8 cellular contexts compared by ENCODE assay signal in the genomic region with DNA sequence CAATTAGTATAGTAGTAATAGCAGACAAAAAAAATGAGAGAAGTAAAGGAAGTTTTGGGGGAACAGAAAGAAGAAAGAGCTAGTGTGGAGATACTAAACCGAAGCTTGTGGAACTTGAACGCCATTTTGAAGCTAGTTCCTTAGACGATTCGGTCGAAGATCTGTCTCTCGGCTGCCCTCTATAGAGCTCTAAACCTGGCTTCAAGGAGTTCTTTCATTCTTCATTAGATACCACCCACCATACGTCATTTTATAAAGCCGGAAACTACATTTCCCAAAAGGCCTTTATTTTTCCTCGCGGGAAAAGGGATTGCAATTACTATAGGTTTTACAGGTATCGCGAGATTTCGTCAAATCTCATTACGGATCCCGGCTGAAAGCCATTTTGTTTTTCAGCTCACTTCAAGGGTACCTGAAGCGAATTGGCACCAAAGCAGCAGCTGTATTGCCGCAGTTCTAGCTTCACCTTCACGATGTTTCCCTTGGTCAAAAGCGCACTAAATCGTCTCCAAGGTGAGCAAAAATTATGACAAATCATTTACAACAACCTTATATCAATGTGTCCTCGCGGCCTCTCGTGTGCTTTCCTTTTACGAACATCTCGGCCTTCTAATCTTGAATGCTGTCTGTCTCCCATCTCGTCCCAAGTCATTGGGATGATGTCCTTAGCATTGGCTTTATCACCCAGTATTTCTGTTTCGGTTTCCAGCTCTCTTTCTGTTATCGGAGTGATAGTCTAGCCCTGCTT. TPM values are rescaled to one million over a fixed set of nuclear protein-coding genes. Genes with fewer than 3 reads are reported as not detected.
DNase-seq lines count a peak whose midpoint lies in the region; TF ChIP-seq lines count a peak whose summit lies in the region.

A gene with protein sequence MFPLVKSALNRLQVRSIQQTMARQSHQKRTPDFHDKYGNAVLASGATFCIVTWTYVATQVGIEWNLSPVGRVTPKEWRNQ (plus strand): TSS at position 388 of the 748 bp plus-strand sequence. CDS start 86 bp downstream, at position 474.

- WGBS in thymus, result under 1% methylated on average over 28 of the region's 28 CpGs

- H3K4me1 Mint-ChIP-seq in activated naive CD4-positive, alpha-beta T cell treated with anti-CD3 and anti-CD28 coated beads, Interleukin-2, amount 10 ng/mL, durations not matched to agents 7 days and 5 days, result peaks cover 30% of the 10 kb centered on the region
- H3K4me1 Mint-ChIP-seq in neural crest cell, result peaks cover 33% of the 10 kb centered on the region

- no peaks in the 10 kb centered on the region for H4K20me1 ChIP-seq in MM.1S (ENCODE audit: insufficient read depth, low read length)

- H3K27me3 ChIP-seq in MM.1S (replicated peaks; ENCODE audit: insufficient read depth, low read length) (no peaks in the 10 kb centered on the region), thymus (ENCODE audit: control insufficient read depth, insufficient read depth) (no peaks in the 10 kb centered on the region)

- peak within 1 kb of the TSS; percentile 75 for H3K27ac ChIP-seq in HEK293 (ENCODE audit: extremely low read depth, low read depth, low read length)
- H3K27ac ChIP-seq in MM.1S (ENCODE audit: low read length), result peak within 1 kb of the TSS; percentile 93
- peak within 1 kb of the TSS; percentile 84 for H3K27ac ChIP-seq in thymus (ENCODE audit: low read depth)

- no peaks in the 10 kb centered on the region for H3K9me2 ChIP-seq in MM.1S (replicated peaks; ENCODE audit: insufficient read depth, low read length)

- H3K27ac Mint-ChIP-seq in activated naive CD4-positive, alpha-beta T cell treated with anti-CD3 and anti-CD28 coated beads, Interleukin-2, amount 10 ng/mL, durations not matched to agents 7 days and 5 days, result peak within 1 kb of the TSS; percentile 99
- peak within 1 kb of the TSS; percentile 94 for H3K27ac Mint-ChIP-seq in neural crest cell (ENCODE audit: unreplicated experiment)

- H3K36me3 ChIP-seq in HEK293 (ENCODE audit: control insufficient read depth in 2 of 2, insufficient read depth in 1 of 2, low read length in 2 of 2), result peaks cover 10 to 24% of the 10 kb centered on the region in 2 experiments; a peak in 2 of 3 replicates
- 0 out of 2 replicates have a peak, but pooled peaks cover 5% of the 10 kb centered on the region for H3K36me3 ChIP-seq in MM.1S (replicated peaks; ENCODE audit: insufficient read depth, low read length)
- H3K36me3 ChIP-seq in thymus (ENCODE audit: control insufficient read depth, insufficient read depth), result no peaks in the 10 kb centered on the region

- CTCF ChIA-PET in HEK293 (lab: Yijun Ruan, JAX), result interaction anchor here (0.6 to 2.7 kb wide), 11 partner anchors 8 to 1453 kb away, joined by 3 to 12 read pairs (median 3); a partner anchor contains a TSS
- CTCF ChIA-PET in activated naive CD4-positive, alpha-beta T cell treated with anti-CD3 and anti-CD28 coated beads, Interleukin-2, amount 10 ng/mL, durations not matched to agents 7 days and 5 days (lab: Charles Lee), result interaction anchor here (0.7 to 2.4 kb wide), 7 partner anchors 10 to 1344 kb away, joined by 3 to 9 read pairs (median 3); a partner anchor contains a TSS

- peak within 1 kb of the TSS; percentile 47 for H3K4me3 ChIP-seq in HEK293 (ENCODE audit: low read depth, low read length)
- peak within 1 kb of the TSS; percentile 85 for H3K4me3 ChIP-seq in MM.1S (ENCODE audit: low read length)
- H3K4me3 ChIP-seq in thymus (ENCODE audit: low read length), result peak within 1 kb of the TSS; percentile 74

- H3K27me3 Mint-ChIP-seq in activated naive CD4-positive, alpha-beta T cell treated with anti-CD3 and anti-CD28 coated beads, Interleukin-2, amount 10 ng/mL, durations not matched to agents 7 days and 5 days, result no peaks in the 10 kb centered on the region
- no peaks in the 10 kb centered on the region for H3K27me3 Mint-ChIP-seq in neural crest cell (ENCODE audit: low read depth)

- POLR2A ChIA-PET in HEK293 (lab: Yijun Ruan, JAX), result interaction anchor here (1.3 to 3.4 kb wide), 5 partner anchors 8 to 240 kb away, joined by 4 to 43 read pairs (median 5); a partner anchor contains a TSS

- H3K36me3 Mint-ChIP-seq in activated naive CD4-positive, alpha-beta T cell treated with anti-CD3 and anti-CD28 coated beads, Interleukin-2, amount 10 ng/mL, durations not matched to agents 7 days and 5 days, result peaks cover 25% of the 10 kb centered on the region
- H3K36me3 Mint-ChIP-seq in neural crest cell (ENCODE audit: low read depth), result peaks cover 13% of the 10 kb centered on the region

- peaks cover 51% of the 10 kb centered on the region for H3K79me2 ChIP-seq in MM.1S (ENCODE audit: low read length)

- H3F3A ChIP-seq in MM.1S (ENCODE audit: insufficient read depth, low read length), result no peaks in the 10 kb centered on the region

- 0 out of 2 replicates have a peak within 1 kb of the TSS, but pooled peaks have one; percentile 67 for H2AFZ ChIP-seq in MM.1S (ENCODE audit: low read length)

- H3K9me3 ChIP-seq in HEK293 (ENCODE audit: control insufficient read depth, insufficient read depth, low read depth, low read length) (no peaks in the 10 kb centered on the region), MM.1S (replicated peaks; ENCODE audit: insufficient read depth, low read length) (no peaks in the 10 kb centered on the region), thymus (ENCODE audit: control insufficient read depth) (no peaks in the 10 kb centered on the region)

- TF ChIP-seq CTCF in HEK293 (tag by site-specific recombination; IDR thresholded peaks at IDR 0.05) (no peak; the same call in 1 of the 2 replicates), MM.1S (IDR thresholded peaks at IDR 0.05; ENCODE audit: low read length) (peak; percentile 44), neural crest cell (conservative IDR thresholded peaks at IDR 0.05) (no peak)

- peak within 1 kb of the TSS; percentile 83 for H3K9ac ChIP-seq in MM.1S (ENCODE audit: low read length)

- H3K4me2 ChIP-seq in MM.1S (ENCODE audit: low read depth, low read length), result peak within 1 kb of the TSS; percentile 63

- no peaks in the 10 kb centered on the region for H3K9me3 Mint-ChIP-seq in activated naive CD4-positive, alpha-beta T cell treated with anti-CD3 and anti-CD28 coated beads, Interleukin-2, amount 10 ng/mL, durations not matched to agents 7 days and 5 days
- H3K9me3 Mint-ChIP-seq in neural crest cell, result peaks cover 6% of the 10 kb centered on the region

- H3K4me1 ChIP-seq in HEK293 (ENCODE audit: control insufficient read depth, insufficient read depth, low read length) (no peaks in the 10 kb centered on the region), MM.1S (ENCODE audit: low read length) (no peaks in the 10 kb centered on the region), thymus (ENCODE audit: control insufficient read depth, insufficient read depth, low read length) (no peaks in the 10 kb centered on the region)

- H3K4me3 Mint-ChIP-seq in activated naive CD4-positive, alpha-beta T cell treated with anti-CD3 and anti-CD28 coated beads, Interleukin-2, amount 10 ng/mL, durations not matched to agents 7 days and 5 days, result peak within 1 kb of the TSS; percentile 96
- H3K4me3 Mint-ChIP-seq in neural crest cell, result peak within 1 kb of the TSS; percentile 94

- DNase-seq in GM04504 (ENCODE audit: low read depth) (peak; percentile 88), MM.1S (peak; percentile 97), SIG-M5 (lab: John Stamatoyannopoulos, UW) (peak; percentile 92), foreskin melanocyte (peak; percentile 93), neural crest cell (ENCODE audit: low read depth, low spot score) (peak; percentile 41)
- peak; percentile 73 for DNase-seq in activated naive CD4-positive, alpha-beta T cell treated with anti-CD3 and anti-CD28 coated beads, Interleukin-2, amount 10 ng/mL, durations not matched to agents 7 days and 5 days

TF ChIP-seq in HEK293, 187 proteins besides CTCF, POLR2A, EP300 and RAD21 (continues in another document):
- no peak for TF ChIP-seq OSR2 (tag by site-specific recombination; IDR thresholded peaks at IDR 0.05)
- TF ChIP-seq SP3 (tag by site-specific recombination; IDR thresholded peaks at IDR 0.05), result peak; percentile 57
- TF ChIP-seq ZBTB17 (tag by site-specific recombination; IDR thresholded peaks at IDR 0.05), result peak; percentile 80
- peak; percentile 40; the same call in 1 of the 2 replicates for TF ChIP-seq ZNF654 (tag by site-specific recombination; IDR thresholded peaks at IDR 0.05; ENCODE audit: low read depth)
- 0 out of 2 replicates have a peak, but pooled peaks have one; percentile 40 for TF ChIP-seq YY2 (tag by site-specific recombination; IDR thresholded peaks at IDR 0.05)
- TF ChIP-seq, protein P1, sequence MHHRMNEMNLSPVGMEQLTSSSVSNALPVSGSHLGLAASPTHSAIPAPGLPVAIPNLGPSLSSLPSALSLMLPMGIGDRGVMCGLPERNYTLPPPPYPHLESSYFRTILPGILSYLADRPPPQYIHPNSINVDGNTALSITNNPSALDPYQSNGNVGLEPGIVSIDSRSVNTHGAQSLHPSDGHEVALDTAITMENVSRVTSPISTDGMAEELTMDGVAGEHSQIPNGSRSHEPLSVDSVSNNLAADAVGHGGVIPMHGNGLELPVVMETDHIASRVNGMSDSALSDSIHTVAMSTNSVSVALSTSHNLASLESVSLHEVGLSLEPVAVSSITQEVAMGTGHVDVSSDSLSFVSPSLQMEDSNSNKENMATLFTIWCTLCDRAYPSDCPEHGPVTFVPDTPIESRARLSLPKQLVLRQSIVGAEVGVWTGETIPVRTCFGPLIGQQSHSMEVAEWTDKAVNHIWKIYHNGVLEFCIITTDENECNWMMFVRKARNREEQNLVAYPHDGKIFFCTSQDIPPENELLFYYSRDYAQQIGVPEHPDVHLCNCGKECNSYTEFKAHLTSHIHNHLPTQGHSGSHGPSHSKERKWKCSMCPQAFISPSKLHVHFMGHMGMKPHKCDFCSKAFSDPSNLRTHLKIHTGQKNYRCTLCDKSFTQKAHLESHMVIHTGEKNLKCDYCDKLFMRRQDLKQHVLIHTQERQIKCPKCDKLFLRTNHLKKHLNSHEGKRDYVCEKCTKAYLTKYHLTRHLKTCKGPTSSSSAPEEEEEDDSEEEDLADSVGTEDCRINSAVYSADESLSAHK (tag by site-specific recombination; IDR thresholded peaks at IDR 0.05), result no peak
- TF ChIP-seq KLF8 (tag by site-specific recombination; IDR thresholded peaks at IDR 0.05), result peak; percentile 47; the same call in 1 of the 2 replicates
- no peak for TF ChIP-seq HOXC10 (CRISPR knock-in tag; IDR thresholded peaks at IDR 0.05)
- no peak for TF ChIP-seq ZNF792 (tag by site-specific recombination; IDR thresholded peaks at IDR 0.05)
- 0 out of 2 replicates have a peak, but pooled peaks have one; percentile 7 for TF ChIP-seq ZBTB8A (tag by site-specific recombination; IDR thresholded peaks at IDR 0.05)
- TF ChIP-seq YY1 (tag by site-specific recombination; IDR thresholded peaks at IDR 0.05), result peak; percentile 57
- peak; percentile 77 for TF ChIP-seq ZNF629 (tag by site-specific recombination; IDR thresholded peaks at IDR 0.05)
- no peak for TF ChIP-seq ZNF473 (tag by site-specific recombination; IDR thresholded peaks at IDR 0.05)
- TF ChIP-seq ZNF266 (tag by site-specific recombination; IDR thresholded peaks at IDR 0.05; ENCODE audit: low read depth), result no peak
- TF ChIP-seq ZNF76 (tag by site-specific recombination; IDR thresholded peaks at IDR 0.05; ENCODE audit: borderline replicate concordance, low read depth), result peak; percentile 83

RNA-seq across cellular contexts. Expression of the gene that starts here (rescaled TPM):
- total RNA-seq in neural crest cell, result 219 and 220 TPM in 2 replicates
- 509 TPM for polyA plus RNA-seq in thymus

Comparison
In these comparisons a context has a peak if more than half of its experiments do, and no peak if none do; other contexts are left out.
1. Peak in every context shown above with its lines: DNase-seq, H3K4me3 ChIP-seq and H3K27ac ChIP-seq.
2. DNase-seq: peak in every context shown above with its lines; median percentile 97 in MM.1S; 93 in foreskin melanocyte; 92 in SIG-M5; 88 in GM04504; 73 in activated naive CD4-positive, alpha-beta T cell treated with anti-CD3 and anti-CD28 coated beads, Interleukin-2, amount 10 ng/mL, durations not matched to agents 7 days and 5 days; 41 in neural crest cell.